23 cellular contexts compared by ENCODE assay signal in genomic region chr5:151262532-151262931, GRCh38. TPM values are rescaled to one million over a fixed set of nuclear protein-coding genes. Genes with fewer than 3 reads are reported as not detected.
"Had no signal": no experiment of that assay in that cellular context is flagged by ENCODE, and none has a peak within 500 bp of the region (broad histone marks: within the 10 kb centered on the region; RNA-seq: fewer than 3 reads in every experiment).

No MANE protein-coding gene starts in this region.

- H3K4me3 ChIP-seq: cardiac muscle cell had no signal

- DNase-seq: activated CD4-positive, alpha-beta T cell treated with anti-CD3 and anti-CD28 coated beads for 4 hours; activated CD8-positive, alpha-beta T cell treated with anti-CD3 and anti-CD28 coated beads, Interleukin-2, amount 10 ng/mL, durations not matched to agents 7 days and 5 days; activated effector memory CD4-positive, alpha-beta T cell treated with anti-CD3 and anti-CD28 coated beads, Interleukin-2, amount 50 U/mL, for 16 hours; activated naive CD4-positive, alpha-beta T cell treated with Interleukin-2 at 50 U/mL for 16 hours; activated naive CD8-positive, alpha-beta T cell treated with anti-CD3 and anti-CD28 coated beads for 36 hours; activated T-cell treated with anti-CD3 and anti-CD28 coated beads, Interleukin-2, amount 50 U/mL, for 4 hours; brain microvascular endothelial cell; Karpas-422; NCI-H1048; NCI-H146; NCI-H187 treated with DMSO at 0.1 percent for 48 hours; NCI-H2081 treated with DMSO at 0.1 percent for 48 hours; NCI-H446; NCI-H524; NCI-H748 treated with DMSO at 0.1 percent for 48 hours; SHP77 treated with DMSO at 0.1 percent for 48 hours had no signal

- H3K27ac Mint-ChIP-seq: activated CD8-positive, alpha-beta T cell treated with anti-CD3 and anti-CD28 coated beads, Interleukin-2, amount 10 ng/mL, durations not matched to agents 7 days and 5 days; activated naive CD8-positive, alpha-beta T cell treated with anti-CD3 and anti-CD28 coated beads for 36 hours; T-helper 1 cell treated with Interleukin-12 subunit alpha and Interleukin-12 subunit beta and Interleukin-4 antibody, amounts not matched to agents 30 μg/mL and 1 μg/mL, for 36 hours had no signal

- H3K9me3 Mint-ChIP-seq: activated naive CD8-positive, alpha-beta T cell treated with anti-CD3 and anti-CD28 coated beads for 36 hours; activated T-cell treated with anti-CD3 and anti-CD28 coated beads, Interleukin-2, amount 50 U/mL, for 4 hours; T-helper 1 cell treated with Interleukin-12 subunit alpha and Interleukin-12 subunit beta and Interleukin-4 antibody, amounts not matched to agents 30 μg/mL and 1 μg/mL, for 36 hours had no signal

- H3K27ac ChIP-seq: brain microvascular endothelial cell, cardiac muscle cell had no signal

- H3K4me3 Mint-ChIP-seq: activated CD8-positive, alpha-beta T cell treated with anti-CD3 and anti-CD28 coated beads, Interleukin-2, amount 10 ng/mL, durations not matched to agents 7 days and 5 days; activated naive CD8-positive, alpha-beta T cell treated with anti-CD3 and anti-CD28 coated beads for 36 hours; activated T-cell treated with anti-CD3 and anti-CD28 coated beads, Interleukin-2, amount 50 U/mL, for 4 hours; T-helper 1 cell treated with Interleukin-12 subunit alpha and Interleukin-12 subunit beta and Interleukin-4 antibody, amounts not matched to agents 30 μg/mL and 1 μg/mL, for 36 hours had no signal

- H3K27me3 ChIP-seq: brain microvascular endothelial cell, cardiac muscle cell had no signal

- H3K36me3 ChIP-seq: brain microvascular endothelial cell had no signal

- ATAC-seq: activated CD4-positive, CD25-positive, alpha-beta regulatory T cell treated with anti-CD3 and anti-CD28 coated beads, Interleukin-2, amount 50 U/mL, for 24 hours; activated CD8-positive, alpha-beta T cell treated with anti-CD3 and anti-CD28 coated beads, Interleukin-2, amount 10 ng/mL, durations not matched to agents 7 days and 5 days; activated T-cell treated with anti-CD3 and anti-CD28 coated beads, Interleukin-2, amount 50 U/mL, for 4 hours; Panc1 had no signal

- H3K27me3 Mint-ChIP-seq: activated naive CD8-positive, alpha-beta T cell treated with anti-CD3 and anti-CD28 coated beads for 36 hours had no signal

RNA-seq across cellular contexts. Expression of gene SLC36A3, which starts 41.0 kb away (rescaled TPM):
- total RNA-seq: activated CD8-positive, alpha-beta T cell treated with anti-CD3 and anti-CD28 coated beads, Interleukin-2, amount 10 ng/mL, durations not matched to agents 7 days and 5 days; activated naive CD8-positive, alpha-beta T cell treated with anti-CD3 and anti-CD28 coated beads for 36 hours; activated T-cell treated with anti-CD3 and anti-CD28 coated beads, Interleukin-2, amount 50 U/mL, for 4 hours; cardiac muscle cell; OCI-LY7; SK-MEL-5 had no signal
- polyA plus RNA-seq: adipose tissue, cardiac muscle cell had no signal
